Comparison of ENCODE assay signal across 11 cellular contexts in the genomic region with DNA sequence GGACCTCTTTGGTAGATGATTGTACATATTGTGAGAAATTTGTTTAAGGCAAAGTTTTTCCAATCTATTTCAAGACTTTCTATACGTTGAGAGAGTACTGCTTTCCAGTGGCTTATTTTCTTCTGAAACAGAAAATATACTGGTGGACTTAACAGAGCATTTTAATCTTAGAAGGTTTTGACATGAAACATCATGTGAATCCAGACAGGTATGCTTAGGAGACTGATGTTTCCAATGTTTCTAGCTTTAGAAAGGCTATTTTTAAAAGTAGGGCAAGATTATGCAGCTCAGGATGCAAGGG.
DNase-seq lines count a peak whose midpoint lies in the region; ATAC-seq and TF ChIP-seq lines count a peak whose summit lies in the region.
"Had no signal": no experiment of that assay in that cellular context is flagged by ENCODE, and none has a peak within 500 bp of the region (broad histone marks: within the 10 kb centered on the region; RNA-seq: fewer than 3 reads in every experiment).

No MANE protein-coding gene starts in this region.

- H3K27ac ChIP-seq in Panc1 (ENCODE audit: low read length) (peak overlapping the region; percentile 25; the same call in 1 of the 2 replicates), dorsolateral prefrontal cortex (peak overlapping the region in 56 of 59 donors; percentile 23 to 98 (median 95))

- H3K36me3 ChIP-seq in Panc1 (ENCODE audit: control insufficient read depth, insufficient read depth, low read length): no peaks in the 10 kb centered on the region; the same call in 1 of the 2 replicates
- H3K36me3 ChIP-seq: prostate gland had no signal

- H3K36me3 Mint-ChIP-seq in activated CD4-positive, alpha-beta T cell treated with anti-CD3 and anti-CD28 coated beads, Interleukin-2, amount 10 ng/mL, durations not matched to agents 24 days and 14 days (ENCODE audit: low read depth): peaks cover 31% of the 10 kb centered on the region
- peaks cover 44% of the 10 kb centered on the region for H3K36me3 Mint-ChIP-seq in stimulated activated effector memory CD8-positive, alpha-beta T cell treated with anti-CD3 and anti-CD28 coated beads, Interleukin-12 subunit alpha, Interleukin-12 subunit beta, amount 100 ng/mL, for 72 hours

- H3K4me3 Mint-ChIP-seq in activated CD4-positive, alpha-beta T cell treated with anti-CD3 and anti-CD28 coated beads, Interleukin-2, amount 10 ng/mL, durations not matched to agents 24 days and 14 days: peak overlapping the region; percentile 31
- H3K4me3 Mint-ChIP-seq in stimulated activated effector memory CD8-positive, alpha-beta T cell treated with anti-CD3 and anti-CD28 coated beads, Interleukin-12 subunit alpha, Interleukin-12 subunit beta, amount 100 ng/mL, for 72 hours: peak overlapping the region; percentile 85

- H3K27me3 Mint-ChIP-seq in activated CD4-positive, alpha-beta T cell treated with anti-CD3 and anti-CD28 coated beads, Interleukin-2, amount 10 ng/mL, durations not matched to agents 24 days and 14 days: no peaks in the 10 kb centered on the region

- BruUV-seq in Panc1 (replicated peaks; lab: Mats Ljungman, UMichigan): no TSS peak

- no peaks in the 10 kb centered on the region for H3K9me3 ChIP-seq in Panc1 (ENCODE audit: control insufficient read depth, insufficient read depth, low read depth, low read length)
- H3K9me3 ChIP-seq: prostate gland had no signal

- intact Hi-C loops in activated CD4-positive, alpha-beta T cell treated with anti-CD3 and anti-CD28 coated beads, Interleukin-2, amount 10 ng/mL, durations not matched to agents 24 days and 14 days (cut with micrococcal nuclease): loop anchor here (1.0 to 10.0 kb wide), 8 partner anchors 16 to 720 kb away; no protein-coding TSS in a partner anchor
- intact Hi-C loops in Panc1 (cut with micrococcal nuclease; ENCODE audit: unreplicated experiment): loop anchor here (5.0 kb wide), 2 partner anchors 176 to 676 kb away; no protein-coding TSS in a partner anchor
- intact Hi-C loops in dorsolateral prefrontal cortex (cut with DNase I): loop anchor here (2.0 to 10.0 kb wide), 7 partner anchors 176 to 721 kb away; no protein-coding TSS in a partner anchor

- peaks cover 16% of the 10 kb centered on the region for H3K4me1 ChIP-seq in Panc1 (ENCODE audit: control insufficient read depth, insufficient read depth, low read length)

- H3K4me1 Mint-ChIP-seq in activated CD4-positive, alpha-beta T cell treated with anti-CD3 and anti-CD28 coated beads, Interleukin-2, amount 10 ng/mL, durations not matched to agents 24 days and 14 days: peaks cover 68% of the 10 kb centered on the region
- H3K4me1 Mint-ChIP-seq in stimulated activated effector memory CD8-positive, alpha-beta T cell treated with anti-CD3 and anti-CD28 coated beads, Interleukin-12 subunit alpha, Interleukin-12 subunit beta, amount 100 ng/mL, for 72 hours: peaks cover 90% of the 10 kb centered on the region

- H3K9me3 Mint-ChIP-seq in activated CD4-positive, alpha-beta T cell treated with anti-CD3 and anti-CD28 coated beads, Interleukin-2, amount 10 ng/mL, durations not matched to agents 24 days and 14 days: no peaks in the 10 kb centered on the region
- H3K9me3 Mint-ChIP-seq in stimulated activated effector memory CD8-positive, alpha-beta T cell treated with anti-CD3 and anti-CD28 coated beads, Interleukin-12 subunit alpha, Interleukin-12 subunit beta, amount 100 ng/mL, for 72 hours: no peaks in the 10 kb centered on the region

- CTCF ChIA-PET in Panc1 (lab: Charles Lee) (interaction anchor here (0.6 to 1.0 kb wide), 3 partner anchors 14 to 675 kb away, joined by 3 to 8 read pairs (median 4); no protein-coding TSS in a partner anchor), HEK293T (lab: Yijun Ruan, JAX) (interaction anchor here (0.5 to 1.6 kb wide), 15 partner anchors 14 to 1963 kb away, joined by 3 to 7 read pairs (median 3); no protein-coding TSS in a partner anchor)

- in situ Hi-C loops in Panc1 (cut with HindIII; ENCODE audit: low pct_unique_long_range_greater_than_20kb, low sequenced_read_pairs): no loop called here

- DNase-seq in activated CD4-positive, alpha-beta T cell treated with anti-CD3 and anti-CD28 coated beads, Interleukin-2, amount 10 ng/mL, durations not matched to agents 24 days and 14 days: no peak
- no peak for DNase-seq in activated CD4-positive, alpha-beta T cell treated with anti-CD3 and anti-CD28 coated beads, Interleukin-2, amount 50 U/mL, for 48 hours
- DNase-seq in Panc1 (ENCODE audit: low read depth, low spot score): no peak
- no peak for DNase-seq in dorsolateral prefrontal cortex
- DNase-seq in stimulated activated effector memory CD8-positive, alpha-beta T cell treated with anti-CD3 and anti-CD28 coated beads, Interleukin-12 subunit alpha, Interleukin-12 subunit beta, amount 100 ng/mL, for 72 hours (ENCODE audit: low spot score in 2 of 2): no peak
- DNase-seq in HEK293T (ENCODE audit: extremely low spot score): no peak
- DNase-seq: activated CD4-positive, alpha-beta T cell treated with anti-CD3 and anti-CD28 coated beads for 48 hours; islet precursor cell had no signal

- peak; percentile 51; the same call in 1 of the 2 replicates for TF ChIP-seq CTCF in Panc1 (IDR thresholded peaks at IDR 0.05)
- TF ChIP-seq CTCF in dorsolateral prefrontal cortex (IDR thresholded peaks at IDR 0.05 in 54 of 56, conservative IDR thresholded peaks at IDR 0.05 in 2 of 56; ENCODE audit: low read depth in 1 of 56, partially characterized antibody in 56 of 56): peak in 23 of 56 donors; percentile 3 to 60 (median 22)

- peak overlapping the region; percentile 46 for H3K27ac Mint-ChIP-seq in activated CD4-positive, alpha-beta T cell treated with anti-CD3 and anti-CD28 coated beads, Interleukin-2, amount 10 ng/mL, durations not matched to agents 24 days and 14 days
- H3K27ac Mint-ChIP-seq in stimulated activated effector memory CD8-positive, alpha-beta T cell treated with anti-CD3 and anti-CD28 coated beads, Interleukin-12 subunit alpha, Interleukin-12 subunit beta, amount 100 ng/mL, for 72 hours: peak overlapping the region; percentile 92

- H3K4me3 ChIP-seq in Panc1 (ENCODE audit: low read depth in 2 of 2, low read length in 2 of 2) (no peak overlapping the region), dorsolateral prefrontal cortex (peak overlapping the region in 3 of 59 donors; percentile 3 to 24 (median 6))
- H3K4me3 ChIP-seq: prostate gland had no signal

- ATAC-seq in Panc1 (no peak), GM21515 (IDR thresholded peaks at IDR 0.05; ENCODE audit: unreplicated experiment) (no peak), GM18909 (IDR thresholded peaks at IDR 0.05; ENCODE audit: poor library complexity, unreplicated experiment) (no peak)
- ATAC-seq in stimulated activated effector memory CD8-positive, alpha-beta T cell treated with anti-CD3 and anti-CD28 coated beads, Interleukin-12 subunit alpha, Interleukin-12 subunit beta, amount 100 ng/mL, for 72 hours: no peak

- POLR2A ChIA-PET in Panc1 (lab: Charles Lee): interaction anchor here (0.6 to 0.7 kb wide), 2 partner anchors 16 to 598 kb away, joined by 3 to 4 read pairs; no protein-coding TSS in a partner anchor
- POLR2A ChIA-PET in HEK293T (lab: Yijun Ruan, JAX): no interaction called here

- H3K27me3 ChIP-seq in Panc1 (ENCODE audit: control insufficient read depth, insufficient read depth, low read length): no peaks in the 10 kb centered on the region
- H3K27me3 ChIP-seq in dorsolateral prefrontal cortex: no peaks in the 10 kb centered on the region

TF ChIP-seq in HEK293T, 16 proteins besides CTCF, POLR2A, EP300 and RAD21:
- no peak for TF ChIP-seq FOXK2 (IDR thresholded peaks at IDR 0.05)
- TF ChIP-seq BHLHE40 (IDR thresholded peaks at IDR 0.05; ENCODE audit: borderline replicate concordance): no peak
- no peak for TF ChIP-seq SP1 (IDR thresholded peaks at IDR 0.05)
- no peak for TF ChIP-seq SUZ12 (IDR thresholded peaks at IDR 0.05)
- TF ChIP-seq ZNF384 (IDR thresholded peaks at IDR 0.05): no peak
- TF ChIP-seq ELF4 (IDR thresholded peaks at IDR 0.05): no peak
- no peak for TF ChIP-seq HDGF (IDR thresholded peaks at IDR 0.05; ENCODE audit: borderline replicate concordance)
- TF ChIP-seq L3MBTL2 (conservative IDR thresholded peaks at IDR 0.05): no peak
- TF ChIP-seq TARDBP (IDR thresholded peaks at IDR 0.05): no peak
- no peak for TF ChIP-seq LEF1 (IDR thresholded peaks at IDR 0.05; ENCODE audit: borderline replicate concordance)
- no peak for TF ChIP-seq NFRKB (IDR thresholded peaks at IDR 0.05)
- no peak for TF ChIP-seq FOXM1 (IDR thresholded peaks at IDR 0.05; ENCODE audit: borderline replicate concordance)
- no peak for TF ChIP-seq ARNT (IDR thresholded peaks at IDR 0.05)
- no peak for TF ChIP-seq CTBP1 (IDR thresholded peaks at IDR 0.05; ENCODE audit: borderline replicate concordance)
